ENCODE assay signal across 8 cellular contexts in the genomic region with DNA sequence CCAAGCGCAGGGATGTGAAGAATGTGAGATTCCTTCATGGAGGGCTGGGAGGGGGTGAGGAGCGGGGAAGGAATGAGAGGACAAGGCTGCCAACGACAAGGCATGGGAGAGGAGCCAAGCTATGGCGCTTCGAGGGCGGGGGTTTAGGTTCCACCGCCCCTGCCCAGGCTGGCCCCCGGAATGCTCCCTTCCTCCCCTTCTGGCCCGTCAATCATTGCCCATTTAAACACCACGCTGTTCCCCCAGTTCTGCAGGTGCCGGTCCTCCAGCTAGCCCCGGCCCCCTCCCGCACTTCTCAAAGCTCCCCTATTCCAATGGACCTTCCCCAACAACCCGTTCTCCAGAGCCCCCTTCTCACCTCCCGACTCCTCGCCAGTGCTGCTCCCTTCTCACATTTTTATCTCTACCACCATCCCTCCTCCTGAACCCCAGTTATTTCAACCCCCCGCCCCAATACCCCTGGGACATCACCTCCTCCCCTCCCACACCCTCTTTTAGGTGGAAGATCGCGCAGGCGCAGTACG. TPM values are rescaled to one million over a fixed set of nuclear protein-coding genes. Genes with fewer than 3 reads are reported as not detected.
DNase-seq lines count a peak whose midpoint lies in the region; ATAC-seq and TF ChIP-seq lines count a peak whose summit lies in the region.

No MANE protein-coding gene starts in this region.

- peak overlapping the region; percentile 99 for H3K27ac Mint-ChIP-seq in activated T-helper 17 cell treated with anti-CD3 and anti-CD28 coated beads, Interleukin-2, amount 50 U/mL, for 72 hours

- peak overlapping the region; percentile 100 for H3K4me3 Mint-ChIP-seq in activated T-helper 17 cell treated with anti-CD3 and anti-CD28 coated beads, Interleukin-2, amount 50 U/mL, for 72 hours

- peaks cover 27% of the 10 kb centered on the region for H3K4me1 Mint-ChIP-seq in activated T-helper 17 cell treated with anti-CD3 and anti-CD28 coated beads, Interleukin-2, amount 50 U/mL, for 72 hours

- no peak for TF ChIP-seq CTCF in omental fat pad (IDR thresholded peaks at IDR 0.05)

- ATAC-seq in GM19372 (IDR thresholded peaks at IDR 0.05; ENCODE audit: low read depth, unreplicated experiment) (peak; percentile 21), omental fat pad (ENCODE audit: low FRiP score) (peak; percentile 31), HG03025 (IDR thresholded peaks at IDR 0.05; ENCODE audit: low FRiP score, unreplicated experiment) (no peak)
- peak; percentile 35 for ATAC-seq in activated T-helper 17 cell treated with anti-CD3 and anti-CD28 coated beads, Interleukin-2, amount 50 U/mL, for 72 hours (replicated peaks)

- H3K9me3 Mint-ChIP-seq in activated T-helper 17 cell treated with anti-CD3 and anti-CD28 coated beads, Interleukin-2, amount 50 U/mL, for 72 hours, result no peaks in the 10 kb centered on the region

- peaks cover 36% of the 10 kb centered on the region for H3K36me3 Mint-ChIP-seq in activated T-helper 17 cell treated with anti-CD3 and anti-CD28 coated beads, Interleukin-2, amount 50 U/mL, for 72 hours (ENCODE audit: low read depth)

- no peaks in the 10 kb centered on the region for H3K27me3 Mint-ChIP-seq in activated T-helper 17 cell treated with anti-CD3 and anti-CD28 coated beads, Interleukin-2, amount 50 U/mL, for 72 hours

- in situ Hi-C loops in Caki2 (cut with HindIII; ENCODE audit: low pct_unique_long_range_greater_than_20kb, low sequenced_read_pairs), result no loop called here

- peak; percentile 45 for DNase-seq in Caki2 (ENCODE audit: low read depth)
- DNase-seq in HS-27A (ENCODE audit: low read depth), result peak; percentile 72
- DNase-seq in germinal center (ENCODE audit: low spot score), result peak; percentile 84
- DNase-seq in omental fat pad (ENCODE audit: low spot score), result no peak
- DNase-seq in GDM1 (lab: John Stamatoyannopoulos, UW), result no peak

RNA-seq across cellular contexts. Expression of a gene that starts 0.4 kb away (rescaled TPM):
- total RNA-seq in Caki2 (2014; rRNA removed; shearing (Covaris generic); ENCODE audit: low replicate concordance), result 83.0 and 119 TPM in 2 replicates
- total RNA-seq in activated T-helper 17 cell treated with anti-CD3 and anti-CD28 coated beads, Interleukin-2, amount 50 U/mL, for 72 hours, result 10 to 100 TPM; 31.4 to 33.0 TPM
- total RNA-seq in omental fat pad, result 100 to 1,000 TPM in 1 of 4 donors, 10 to 100 TPM in 3; 50.0 to 128 (median 76.2) TPM

RNA-seq across cellular contexts. Expression of a gene that starts 2.8 kb away (rescaled TPM):
- total RNA-seq in Caki2 (2014; rRNA removed; shearing (Covaris generic); ENCODE audit: low replicate concordance), result 162 and 187 TPM in 2 replicates
- 10 to 100 TPM; 61.0 to 96.6 TPM for total RNA-seq in activated T-helper 17 cell treated with anti-CD3 and anti-CD28 coated beads, Interleukin-2, amount 50 U/mL, for 72 hours
- 10 to 100 TPM; 13.2 to 24.3 (median 17.2) TPM for total RNA-seq in omental fat pad

RNA-seq across cellular contexts. Expression of a gene that starts 8.6 kb away (rescaled TPM):
- not detected in 2 replicates for total RNA-seq in Caki2 (2014; rRNA removed; shearing (Covaris generic); ENCODE audit: low replicate concordance)
- under 1 TPM in 1 of 2 donors, not detected in 1; 0.41 TPM for total RNA-seq in activated T-helper 17 cell treated with anti-CD3 and anti-CD28 coated beads, Interleukin-2, amount 50 U/mL, for 72 hours
- total RNA-seq in omental fat pad, result not detected

RNA-seq across cellular contexts. Expression of a gene that starts 32.0 kb away (rescaled TPM):
- total RNA-seq in Caki2 (2014; rRNA removed; shearing (Covaris generic); ENCODE audit: low replicate concordance), result 19.3 and 27.0 TPM in 2 replicates
- 100 to 1,000 TPM; 104 to 114 TPM for total RNA-seq in activated T-helper 17 cell treated with anti-CD3 and anti-CD28 coated beads, Interleukin-2, amount 50 U/mL, for 72 hours
- total RNA-seq in omental fat pad, result 100 to 1,000 TPM in 1 of 4 donors, 10 to 100 TPM in 3; 65.5 to 101 (median 82.1) TPM

RNA-seq across cellular contexts. Expression of a gene that starts 36.9 kb away (rescaled TPM):
- 15.1 and 15.7 TPM in 2 replicates for total RNA-seq in Caki2 (2014; rRNA removed; shearing (Covaris generic); ENCODE audit: low replicate concordance)
- total RNA-seq in activated T-helper 17 cell treated with anti-CD3 and anti-CD28 coated beads, Interleukin-2, amount 50 U/mL, for 72 hours, result 10 to 100 TPM; 31.1 to 43.0 TPM
- total RNA-seq in omental fat pad, result 10 to 100 TPM; 13.6 to 19.2 (median 16.8) TPM

Comparison
In these comparisons a context has a peak if more than half of its experiments do, and no peak if none do; other contexts are left out.
1. DNase-seq: peak in Caki2 (single experiment), HS-27A (single experiment) and germinal center (single experiment); none in omental fat pad (single experiment) and GDM1 (single experiment).